ENCODE assay signal across 11 cellular contexts in the genomic region with DNA sequence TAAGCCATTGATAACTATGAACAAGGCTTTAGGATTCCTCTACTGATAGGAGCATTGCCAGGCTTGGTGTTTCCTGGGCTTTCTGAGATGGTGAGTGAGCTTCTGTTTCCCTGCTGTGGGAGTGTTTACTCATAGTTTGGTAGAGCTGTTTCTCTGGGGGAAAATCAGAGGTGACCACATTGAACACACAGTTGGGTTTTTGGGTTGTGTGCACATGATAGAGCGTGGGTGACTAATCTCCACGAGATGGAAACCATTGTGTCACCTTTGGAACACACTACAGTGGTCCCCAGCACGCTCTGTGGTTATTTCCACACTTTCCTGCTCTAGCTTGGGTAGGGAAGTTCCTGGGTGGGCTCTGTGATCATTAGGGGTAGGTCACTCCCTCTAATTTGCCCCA. TPM values are rescaled to one million over a fixed set of nuclear protein-coding genes. Genes with fewer than 3 reads are reported as not detected.
DNase-seq lines count a peak whose midpoint lies in the region; FAIRE-seq and TF ChIP-seq lines count a peak whose summit lies in the region.
"Had no signal": no experiment of that assay in that cellular context is flagged by ENCODE, and none has a peak within 500 bp of the region (broad histone marks: within the 10 kb centered on the region; RNA-seq: fewer than 3 reads in every experiment).

No MANE protein-coding gene starts in this region.

- H3K36me3 Mint-ChIP-seq in activated CD4-positive, alpha-beta memory T cell treated with anti-CD3 and anti-CD28 coated beads, Interleukin-2, amount 10 ng/mL, durations not matched to agents 7 days and 5 days (ENCODE audit: low read depth): peaks cover 45% of the 10 kb centered on the region
- H3K36me3 Mint-ChIP-seq in endothelial cell (ENCODE audit: low read depth, unreplicated experiment): peaks cover 30% of the 10 kb centered on the region

- H3K27ac ChIP-seq in small intestine (ENCODE audit: low read depth in 1 of 2, low read length in 1 of 2): peak overlapping the region in 1 of 2 donors; percentile 42

- no peak overlapping the region for H3K4me3 Mint-ChIP-seq in activated CD4-positive, alpha-beta memory T cell treated with anti-CD3 and anti-CD28 coated beads, Interleukin-2, amount 10 ng/mL, durations not matched to agents 7 days and 5 days
- no peak overlapping the region for H3K4me3 Mint-ChIP-seq in endothelial cell (ENCODE audit: unreplicated experiment)
- H3K4me3 Mint-ChIP-seq: mesothelial cell of epicardium had no signal

- DNase-seq in M059J (ENCODE audit: low read depth) (peak; percentile 40), fibroblast of the aortic adventitia (ENCODE audit: low read depth) (peak; percentile 75), small intestine (no peak), Kasumi-1 (lab: John Stamatoyannopoulos, UW) (no peak), NCI-H1105 (lab: John Stamatoyannopoulos, UW) (no peak), endothelial cell (ENCODE audit: low spot score) (no peak)
- peak; percentile 23 for DNase-seq in activated CD4-positive, alpha-beta memory T cell treated with anti-CD3 and anti-CD28 coated beads, Interleukin-2, amount 10 ng/mL, durations not matched to agents 7 days and 5 days
- peak; percentile 34 for DNase-seq in stimulated activated CD8-positive, alpha-beta memory T cell treated with anti-CD3 and anti-CD28 coated beads, Interleukin-12 subunit alpha, Interleukin-12 subunit beta, amount 100 ng/mL, for 24 hours (ENCODE audit: extremely low read depth)
- DNase-seq: DND-41 had no signal

- H3K9me3 ChIP-seq in small intestine (ENCODE audit: control insufficient read depth, low read depth): no peaks in the 10 kb centered on the region

- TF ChIP-seq CTCF in fibroblast of the aortic adventitia (IDR thresholded peaks at IDR 0.05; ENCODE audit: insufficient read depth, low read length) (no peak), endothelial cell (IDR thresholded peaks at IDR 0.05; ENCODE audit: unreplicated experiment) (no peak)

- no peak overlapping the region for H3K27ac Mint-ChIP-seq in activated CD4-positive, alpha-beta memory T cell treated with anti-CD3 and anti-CD28 coated beads, Interleukin-2, amount 10 ng/mL, durations not matched to agents 7 days and 5 days
- no peak overlapping the region for H3K27ac Mint-ChIP-seq in endothelial cell (ENCODE audit: unreplicated experiment)
- H3K27ac Mint-ChIP-seq: brain, mesothelial cell of epicardium had no signal

- peaks cover 5% of the 10 kb centered on the region for H3K4me1 Mint-ChIP-seq in activated CD4-positive, alpha-beta memory T cell treated with anti-CD3 and anti-CD28 coated beads, Interleukin-2, amount 10 ng/mL, durations not matched to agents 7 days and 5 days
- peaks cover 4% of the 10 kb centered on the region for H3K4me1 Mint-ChIP-seq in endothelial cell (ENCODE audit: unreplicated experiment)

- peaks cover 66% of the 10 kb centered on the region for H3K9me3 Mint-ChIP-seq in activated CD4-positive, alpha-beta memory T cell treated with anti-CD3 and anti-CD28 coated beads, Interleukin-2, amount 10 ng/mL, durations not matched to agents 7 days and 5 days
- peaks cover 11% of the 10 kb centered on the region for H3K9me3 Mint-ChIP-seq in endothelial cell (ENCODE audit: unreplicated experiment)

- FAIRE-seq in small intestine (lab: Jason Lieb, UNC): no peak

- POLR2A ChIA-PET in activated CD4-positive, alpha-beta memory T cell treated with anti-CD3 and anti-CD28 coated beads, Interleukin-2, amount 10 ng/mL, durations not matched to agents 7 days and 5 days (lab: Charles Lee): no interaction called here

- peaks cover 8% of the 10 kb centered on the region for H3K27me3 Mint-ChIP-seq in activated CD4-positive, alpha-beta memory T cell treated with anti-CD3 and anti-CD28 coated beads, Interleukin-2, amount 10 ng/mL, durations not matched to agents 7 days and 5 days
- H3K27me3 Mint-ChIP-seq in endothelial cell (ENCODE audit: unreplicated experiment): peaks cover 8% of the 10 kb centered on the region

- H3K27me3 ChIP-seq in small intestine (ENCODE audit: control insufficient read depth in 2 of 2, insufficient read depth in 2 of 2, low read length in 2 of 2): peaks cover 0 to 3% of the 10 kb centered on the region in 2 donors

- CTCF ChIA-PET in activated CD4-positive, alpha-beta memory T cell treated with anti-CD3 and anti-CD28 coated beads, Interleukin-2, amount 10 ng/mL, durations not matched to agents 7 days and 5 days (lab: Charles Lee): interaction anchor here (1.1 to 1.5 kb wide), 3 partner anchors 8 to 128 kb away, joined by 3 read pairs; no protein-coding TSS in a partner anchor

- no peaks in the 10 kb centered on the region for H3K4me1 ChIP-seq in small intestine (ENCODE audit: control insufficient read depth in 2 of 2, insufficient read depth in 1 of 2, low read depth in 1 of 2, low read length in 1 of 2)

- H3K36me3 ChIP-seq in small intestine (ENCODE audit: control insufficient read depth in 2 of 2, insufficient read depth in 2 of 2, low read length in 2 of 2): no peaks in the 10 kb centered on the region

- peak overlapping the region; percentile 22 for H3K4me3 ChIP-seq in fibroblast of the aortic adventitia (ENCODE audit: low read depth, low read length)
- H3K4me3 ChIP-seq in small intestine (ENCODE audit: low read depth in 1 of 2, low read length in 2 of 2): no peak overlapping the region

- WGBS in small intestine, 3 donors: 36 to 72% (median 58%) methylated on average over 3 of the region's 3 CpGs

RNA-seq across cellular contexts. Expression of a gene that starts 5.4 kb away (rescaled TPM):
- total RNA-seq in M059J (2014; rRNA removed; shearing (Covaris generic)): 7.9 and 12.4 TPM in 2 replicates
- total RNA-seq in activated CD4-positive, alpha-beta memory T cell treated with anti-CD3 and anti-CD28 coated beads, Interleukin-2, amount 10 ng/mL, durations not matched to agents 7 days and 5 days: 1 to 10 TPM; 1.3 to 1.5 TPM
- total RNA-seq in fibroblast of the aortic adventitia (ENCODE audit: low replicate concordance) (150 and 152 TPM in 2 replicates), endothelial cell (ENCODE audit: unreplicated experiment) (1.0 TPM)
- 10 to 100 TPM in 2 of 3 donors, 1 to 10 TPM in 1; 2.9 to 36.7 (median 18.4) TPM for polyA plus RNA-seq in small intestine

RNA-seq across cellular contexts. Expression of a gene that starts 38.9 kb away (rescaled TPM):
- not detected in 2 replicates for total RNA-seq in M059J (2014; rRNA removed; shearing (Covaris generic))
- not detected for total RNA-seq in activated CD4-positive, alpha-beta memory T cell treated with anti-CD3 and anti-CD28 coated beads, Interleukin-2, amount 10 ng/mL, durations not matched to agents 7 days and 5 days
- total RNA-seq in fibroblast of the aortic adventitia (ENCODE audit: low replicate concordance) (1.7 and 9.8 TPM in 2 replicates), endothelial cell (ENCODE audit: unreplicated experiment) (not detected)
- polyA plus RNA-seq in small intestine: under 1 TPM in 1 of 3 donors, not detected in 2; 0.34 TPM
- total RNA-seq: mesothelial cell of epicardium had no signal

Comparison
In these comparisons a context has a peak if more than half of its experiments do, and no peak if none do; other contexts are left out.
1. DNase-seq: peak in M059J (single experiment), activated CD4-positive, alpha-beta memory T cell treated with anti-CD3 and anti-CD28 coated beads, Interleukin-2, amount 10 ng/mL, durations not matched to agents 7 days and 5 days (single experiment), fibroblast of the aortic adventitia (single experiment) and stimulated activated CD8-positive, alpha-beta memory T cell treated with anti-CD3 and anti-CD28 coated beads, Interleukin-12 subunit alpha, Interleukin-12 subunit beta, amount 100 ng/mL, for 24 hours (single experiment); none in small intestine (single experiment), Kasumi-1 (0 of 2), NCI-H1105 (single experiment) and endothelial cell (single experiment).
2. RNA of a gene that starts 5.4 kb away (total RNA-seq): 150 to 152 TPM in fibroblast of the aortic adventitia; 7.9 to 12.4 TPM in M059J, 1.3 to 1.5 TPM in activated CD4-positive, alpha-beta memory T cell treated with anti-CD3 and anti-CD28 coated beads, Interleukin-2, amount 10 ng/mL, durations not matched to agents 7 days and 5 days and 1.0 TPM in endothelial cell (single experiment); every median in the first group is over 10 times any median in the second.